Comparison of ENCODE assay signal across 8 cellular contexts in genomic region chr3:179603831-179604230, GRCh38. TPM values are rescaled to one million over a fixed set of nuclear protein-coding genes. Genes with fewer than 3 reads are reported as not detected.
DNase-seq lines count a peak whose midpoint lies in the region; ATAC-seq, FAIRE-seq and TF ChIP-seq lines count a peak whose summit lies in the region.

No MANE protein-coding gene starts in this region.

- H3K27ac ChIP-seq in right atrium auricular region (peak overlapping the region; percentile 92 to 94), K562 (ENCODE audit: extremely low read depth, low read depth, low read length) (peak overlapping the region; percentile 96), lung (ENCODE audit: low read depth in 1 of 2, low read length in 1 of 2) (peak overlapping the region; percentile 84 to 95), vagina (peak overlapping the region; percentile 85)

- DNase-seq in right atrium auricular region (ENCODE audit: low spot score) = no peak
- no peak for DNase-seq in Right ventricle myocardium inferior (ENCODE audit: missing footprints)
- DNase-seq in K562 (ENCODE audit: extremely low read depth in 1 of 4, low spot score in 3 of 4) = no peak
- no peak for DNase-seq in lung (ENCODE audit: low spot score)
- DNase-seq in vagina (ENCODE audit: extremely low spot score in 2 of 2) = no peak

- intact Hi-C loops in Right ventricle myocardium inferior (cut with DNase I) (loop anchor here (2.0 to 5.0 kb wide), 2 partner anchors 42 to 49 kb away; partner anchors contain the start of genes ACTL6A and USP13), K562 (cut with micrococcal nuclease) (no loop called here), vagina (cut with DNase I) (no loop called here)

- no peaks in the 10 kb centered on the region for H3K9me1 ChIP-seq in K562 (ENCODE audit: control insufficient read depth, insufficient read depth, low read length)

- no peak for TF ChIP-seq CTCF in right atrium auricular region (IDR thresholded peaks at IDR 0.05)
- TF ChIP-seq CTCF in K562 (IDR thresholded peaks at IDR 0.05 in 2 of 3, conservative IDR thresholded peaks at IDR 0.05 in 1 of 3; ENCODE audit: insufficient read depth in 2 of 3, low read depth in 1 of 3, low read length in 3 of 3) = no peak
- TF ChIP-seq CTCF in lung (IDR thresholded peaks at IDR 0.05; ENCODE audit: control extremely low read depth, extremely low read depth) = no peak
- no peak for TF ChIP-seq CTCF in vagina (IDR thresholded peaks at IDR 0.05)

- TF ChIP-seq POLR2A in K562 (conservative IDR thresholded peaks at IDR 0.05) = no peak
- no peak for TF ChIP-seq POLR2A in vagina (IDR thresholded peaks at IDR 0.05)

- peak overlapping the region; percentile 89 for H2AFZ ChIP-seq in K562 (ENCODE audit: low read depth, low read length)

- 0% methylated on average over 3 of the region's 3 CpGs for WGBS in K562 (ENCODE audit: insufficient coverage, low coverage, missing lambda C conversion rate)
- 0 to 1% methylated on average over 3 of the region's 3 CpGs for WGBS in lung, 2 donors

- TF ChIP-seq RAD21 in K562 (CRISPR knock-in tag; conservative IDR thresholded peaks at IDR 0.05 in 1 of 2, IDR thresholded peaks at IDR 0.05 in 1 of 2) = no peak

- H3K79me2 ChIP-seq in K562 (ENCODE audit: control insufficient read depth, insufficient read depth, low read length) = peaks cover 78% of the 10 kb centered on the region

- CTCF ChIA-PET in K562 (lab: Yijun Ruan, JAX; ENCODE audit: low intra/inter-chr PET ratio) = no interaction called here

- H3K4me3 ChIP-seq in right atrium auricular region = peak overlapping the region; percentile 82 to 86
- H3K4me3 ChIP-seq in K562 = peak overlapping the region; percentile 78
- peak overlapping the region; percentile 73 for H3K4me3 ChIP-seq in lung
- peak overlapping the region; percentile 60 to 86 for H3K4me3 ChIP-seq in vagina

- peaks cover 0 to 42% of the 10 kb centered on the region in 2 donors for H3K4me1 ChIP-seq in right atrium auricular region
- H3K4me1 ChIP-seq in K562 (replicated peaks in 1 of 2; ENCODE audit: control insufficient read depth in 2 of 2, insufficient read depth in 2 of 2, low read length in 2 of 2) = peaks cover 4 to 19% of the 10 kb centered on the region in 2 experiments; a peak in 4 of 5 replicates
- peaks cover 4% of the 10 kb centered on the region in 2 donors for H3K4me1 ChIP-seq in lung (ENCODE audit: control insufficient read depth in 2 of 2, insufficient read depth in 2 of 2, low read length in 2 of 2)
- peaks cover 25% of the 10 kb centered on the region for H3K4me1 ChIP-seq in vagina

- ATAC-seq in Right ventricle myocardium inferior (no peak), K562 (peak; percentile 1; the same call in 1 of the 3 replicates), lung (ENCODE audit: insufficient read depth, low FRiP score) (no peak), GM21786 (IDR thresholded peaks at IDR 0.05; ENCODE audit: unreplicated experiment) (no peak), GM21423 (IDR thresholded peaks at IDR 0.05; ENCODE audit: unreplicated experiment) (no peak), HG02763 (IDR thresholded peaks at IDR 0.05; ENCODE audit: unreplicated experiment) (no peak)

- in situ Hi-C loops in K562 (cut with MboI) = no loop called here

- H3K36me3 ChIP-seq in right atrium auricular region (peaks cover 25% of the 10 kb centered on the region), K562 (ENCODE audit: control insufficient read depth, insufficient read depth, low read length) (peaks cover 69% of the 10 kb centered on the region), lung (ENCODE audit: control insufficient read depth in 2 of 2, insufficient read depth in 2 of 2, low read length in 2 of 2) (peaks cover 4 to 6% of the 10 kb centered on the region in 2 donors), vagina (peaks cover 0 to 16% of the 10 kb centered on the region in 2 donors)

- FAIRE-seq in K562 (lab: Jason Lieb, UNC) = no peak

- H4K20me1 ChIP-seq in K562 (replicated peaks; ENCODE audit: control insufficient read depth, insufficient read depth, low read length) = no peaks in the 10 kb centered on the region

- no peaks in the 10 kb centered on the region for H3K27me3 ChIP-seq in right atrium auricular region
- no peaks in the 10 kb centered on the region for H3K27me3 ChIP-seq in K562 (ENCODE audit: control insufficient read depth in 2 of 2, insufficient read depth in 2 of 2, low read length in 2 of 2)
- H3K27me3 ChIP-seq in lung (ENCODE audit: control insufficient read depth, insufficient read depth) = no peaks in the 10 kb centered on the region
- H3K27me3 ChIP-seq in vagina = no peaks in the 10 kb centered on the region

- H3K9me3 ChIP-seq in right atrium auricular region (no peaks in the 10 kb centered on the region), K562 (replicated peaks; ENCODE audit: control insufficient read depth, insufficient read depth, low read depth, low read length) (no peaks in the 10 kb centered on the region), lung (ENCODE audit: control insufficient read depth in 2 of 2, insufficient read depth in 1 of 2, low read length in 1 of 2) (no peaks in the 10 kb centered on the region), vagina (no peaks in the 10 kb centered on the region)

- TF ChIP-seq EP300 in K562 (IDR thresholded peaks at IDR 0.05; ENCODE audit: low read length) = no peak

- BruUV-seq in K562 (replicated peaks; lab: Mats Ljungman, UMichigan) = no TSS peak

- H3K9ac ChIP-seq in K562 (ENCODE audit: insufficient read depth in 1 of 2, low read depth in 2 of 2, low read length in 2 of 2) = peak overlapping the region; percentile 100; a peak in 3 of 4 replicates

- peak overlapping the region; percentile 100 for H3K4me2 ChIP-seq in K562 (ENCODE audit: insufficient read depth, low read length)

- POLR2A ChIA-PET in K562 (lab: Yijun Ruan, JAX) = interaction anchor here (1.2 kb wide), 1 partner anchor 10 kb away, joined by 6 read pairs; no protein-coding TSS in a partner anchor

RNA-seq across cellular contexts. Expression of gene MRPL47, which starts 0.6 kb away (rescaled TPM):
- total RNA-seq in right atrium auricular region (10 to 100 TPM; 30.8 to 40.9 TPM), Right ventricle myocardium inferior (44.4 TPM), K562 (2014; rRNA removed) (88.2 and 101 TPM in 2 replicates), K562 (2014; rRNA removed; fragmentation: Illumina TruSeq; extraction: Trizol) (143 and 162 TPM in 2 replicates), K562 (2015; rRNA removed; fragmentation: Illumina TruSeq; extraction: Trizol) (110 and 123 TPM in 2 replicates), K562 (2021) (109 and 127 TPM in 2 replicates), lung (10 to 100 TPM; 24.3 to 24.8 TPM), vagina (20.9 TPM)
- 6.0 and 12.3 TPM in 2 replicates for total RNA-seq in K562 (2011; cell fraction: chromatin; rRNA removed; ENCODE audit: low replicate concordance)
- total RNA-seq in K562 (2011; cell fraction: nucleolus; rRNA removed) = 5.3 and 7.0 TPM in 2 replicates
- 9.3 and 12.7 TPM in 2 replicates for total RNA-seq in K562 (2011; cell fraction: nucleoplasm; rRNA removed)
- polyA plus RNA-seq in K562 (2011; rRNA removed) (86.1 and 139 TPM in 2 replicates), K562 (2014; fragmentation: Illumina TruSeq; extraction: Trizol) (130 and 141 TPM in 2 replicates), K562 (2014; fragmentation: Nextera tagmentation; extraction: Ambion mirVana) (100 to 1,000 TPM; 396 to 437 TPM), K562 (2014; rRNA removed) (137 and 144 TPM in 2 replicates), lung (10 to 100 TPM; 32.9 to 92.8 TPM)
- polyA plus RNA-seq in K562 (2011; cell fraction: cytosol; rRNA removed) = 15.6 and 27.7 TPM in 2 replicates
- polyA plus RNA-seq in K562 (2011; cell fraction: nucleus; rRNA removed) = 10.9 and 21.0 TPM in 2 replicates
- 66.9 and 77.8 TPM in 2 replicates for polyA plus RNA-seq in K562 (2012)
- 61.6 and 65.4 TPM in 2 replicates for polyA minus RNA-seq in K562 (2011; rRNA and poly(A)+ RNA removed)
- 10.6 and 22.7 TPM in 2 replicates for polyA minus RNA-seq in K562 (2011; cell fraction: cytosol; rRNA and poly(A)+ RNA removed)
- 4.7 and 12.1 TPM in 2 replicates for polyA minus RNA-seq in K562 (2011; cell fraction: nucleus; rRNA and poly(A)+ RNA removed)

RNA-seq across cellular contexts. Expression of gene NDUFB5, which starts 0.8 kb away (rescaled TPM):
- total RNA-seq in right atrium auricular region (100 to 1,000 TPM; 142 to 304 TPM), Right ventricle myocardium inferior (365 TPM), K562 (2014; rRNA removed) (166 and 172 TPM in 2 replicates), K562 (2014; rRNA removed; fragmentation: Illumina TruSeq; extraction: Trizol) (207 and 219 TPM in 2 replicates), K562 (2015; rRNA removed; fragmentation: Illumina TruSeq; extraction: Trizol) (145 and 176 TPM in 2 replicates), K562 (2021) (156 and 168 TPM in 2 replicates), lung (100 to 1,000 TPM in 1 of 2 donors, 10 to 100 TPM in 1; 72.1 to 149 TPM), vagina (48.9 TPM)
- total RNA-seq in K562 (2011; cell fraction: chromatin; rRNA removed; ENCODE audit: low replicate concordance) = 26.9 and 87.6 TPM in 2 replicates
- 21.4 and 23.0 TPM in 2 replicates for total RNA-seq in K562 (2011; cell fraction: nucleolus; rRNA removed)
- total RNA-seq in K562 (2011; cell fraction: nucleoplasm; rRNA removed) = 51.3 and 81.9 TPM in 2 replicates
- polyA plus RNA-seq in K562 (2011; rRNA removed) (87.1 and 128 TPM in 2 replicates), K562 (2014; fragmentation: Illumina TruSeq; extraction: Trizol) (147 and 166 TPM in 2 replicates), K562 (2014; fragmentation: Nextera tagmentation; extraction: Ambion mirVana) (100 to 1,000 TPM; 412 to 466 TPM), K562 (2014; rRNA removed) (211 and 229 TPM in 2 replicates), lung (10 to 100 TPM; 44.8 to 74.3 TPM)
- polyA plus RNA-seq in K562 (2011; cell fraction: cytosol; rRNA removed) = 19.9 and 45.0 TPM in 2 replicates
- 21.4 and 47.7 TPM in 2 replicates for polyA plus RNA-seq in K562 (2011; cell fraction: nucleus; rRNA removed)
- polyA plus RNA-seq in K562 (2012) = 149 and 163 TPM in 2 replicates
- 37.0 and 53.9 TPM in 2 replicates for polyA minus RNA-seq in K562 (2011; rRNA and poly(A)+ RNA removed)
- polyA minus RNA-seq in K562 (2011; cell fraction: cytosol; rRNA and poly(A)+ RNA removed) = 25.7 and 30.2 TPM in 2 replicates
- polyA minus RNA-seq in K562 (2011; cell fraction: nucleus; rRNA and poly(A)+ RNA removed) = 10.1 and 18.0 TPM in 2 replicates

RNA-seq across cellular contexts. Expression of gene ACTL6A, which starts 41.1 kb away (rescaled TPM):
- total RNA-seq in right atrium auricular region = 10 to 100 TPM; 15.9 to 32.9 TPM
- total RNA-seq in Right ventricle myocardium inferior = 19.1 TPM
- 77.9 and 152 TPM in 2 replicates for total RNA-seq in K562 (2011; cell fraction: chromatin; rRNA removed; ENCODE audit: low replicate concordance)
- 41.5 and 48.8 TPM in 2 replicates for total RNA-seq in K562 (2011; cell fraction: nucleolus; rRNA removed)
- total RNA-seq in K562 (2011; cell fraction: nucleoplasm; rRNA removed) = 114 and 127 TPM in 2 replicates
- 117 and 127 TPM in 2 replicates for total RNA-seq in K562 (2014; rRNA removed)
- 157 and 180 TPM in 2 replicates for total RNA-seq in K562 (2014; rRNA removed; fragmentation: Illumina TruSeq; extraction: Trizol)
- 137 and 142 TPM in 2 replicates for total RNA-seq in K562 (2015; rRNA removed; fragmentation: Illumina TruSeq; extraction: Trizol)
- total RNA-seq in K562 (2021) = 107 TPM in 2 replicates
- polyA plus RNA-seq in K562 (2011; rRNA removed) = 159 and 225 TPM in 2 replicates
- polyA plus RNA-seq in K562 (2011; cell fraction: cytosol; rRNA removed) = 99.3 and 138 TPM in 2 replicates
- polyA plus RNA-seq in K562 (2011; cell fraction: nucleus; rRNA removed) = 139 and 160 TPM in 2 replicates
- polyA plus RNA-seq in K562 (2012) = 89.8 and 151 TPM in 2 replicates
- 178 and 186 TPM in 2 replicates for polyA plus RNA-seq in K562 (2014; fragmentation: Illumina TruSeq; extraction: Trizol)
- polyA plus RNA-seq in K562 (2014; fragmentation: Nextera tagmentation; extraction: Ambion mirVana) = 100 to 1,000 TPM; 229 to 243 TPM
- polyA plus RNA-seq in K562 (2014; rRNA removed) = 151 and 155 TPM in 2 replicates
- polyA minus RNA-seq in K562 (2011; rRNA and poly(A)+ RNA removed) = 140 and 142 TPM in 2 replicates
- polyA minus RNA-seq in K562 (2011; cell fraction: cytosol; rRNA and poly(A)+ RNA removed) = 49.0 and 61.5 TPM in 2 replicates
- 49.3 and 106 TPM in 2 replicates for polyA minus RNA-seq in K562 (2011; cell fraction: nucleus; rRNA and poly(A)+ RNA removed)
- total RNA-seq in lung = 10 to 100 TPM; 35.5 to 61.2 TPM
- 10 to 100 TPM; 32.3 to 66.0 TPM for polyA plus RNA-seq in lung
- total RNA-seq in vagina = 21.9 TPM

RNA-seq across cellular contexts. Expression of gene USP13, which starts 49.0 kb away (rescaled TPM):
- total RNA-seq in right atrium auricular region = 10 to 100 TPM; 75.9 to 89.7 TPM
- 122 TPM for total RNA-seq in Right ventricle myocardium inferior
- 3.4 and 5.0 TPM in 2 replicates for total RNA-seq in K562 (2011; cell fraction: chromatin; rRNA removed; ENCODE audit: low replicate concordance)
- 0.53 and 1.0 TPM in 2 replicates for total RNA-seq in K562 (2011; cell fraction: nucleolus; rRNA removed)
- total RNA-seq in K562 (2011; cell fraction: nucleoplasm; rRNA removed) = 1.3 and 2.4 TPM in 2 replicates
- 0.41 and 0.73 TPM in 2 replicates for total RNA-seq in K562 (2014; rRNA removed)
- total RNA-seq in K562 (2014; rRNA removed; fragmentation: Illumina TruSeq; extraction: Trizol) = 0.51 and 0.73 TPM in 2 replicates
- total RNA-seq in K562 (2015; rRNA removed; fragmentation: Illumina TruSeq; extraction: Trizol) = 0.36 and 0.38 TPM in 2 replicates
- 0.94 and 1.4 TPM in 2 replicates for total RNA-seq in K562 (2021)
- polyA plus RNA-seq in K562 (2011; rRNA removed) = 1.7 and 2.3 TPM in 2 replicates
- polyA plus RNA-seq in K562 (2011; cell fraction: cytosol; rRNA removed) = 0.70 and 1.7 TPM in 2 replicates
- 1.4 and 1.9 TPM in 2 replicates for polyA plus RNA-seq in K562 (2011; cell fraction: nucleus; rRNA removed)
- polyA plus RNA-seq in K562 (2012) = 0.39 and 0.42 TPM in 2 replicates
- 0.83 and 0.91 TPM in 2 replicates for polyA plus RNA-seq in K562 (2014; fragmentation: Illumina TruSeq; extraction: Trizol)
- under 1 TPM; 0.11 to 0.18 TPM for polyA plus RNA-seq in K562 (2014; fragmentation: Nextera tagmentation; extraction: Ambion mirVana)
- polyA plus RNA-seq in K562 (2014; rRNA removed) = 0.74 and 0.82 TPM in 2 replicates
- 3.9 and 5.9 TPM in 2 replicates for polyA minus RNA-seq in K562 (2011; rRNA and poly(A)+ RNA removed)
- polyA minus RNA-seq in K562 (2011; cell fraction: cytosol; rRNA and poly(A)+ RNA removed) = 1.9 and 3.8 TPM in 2 replicates
- 2.3 and 4.3 TPM in 2 replicates for polyA minus RNA-seq in K562 (2011; cell fraction: nucleus; rRNA and poly(A)+ RNA removed)
- total RNA-seq in lung = 10 to 100 TPM; 14.9 to 25.2 TPM
- polyA plus RNA-seq in lung = 1 to 10 TPM; 4.3 to 5.9 TPM
- 11.5 TPM for total RNA-seq in vagina
